Comparison of ENCODE assay signal across 8 cellular contexts in genomic region chr7:105532709-105533460, GRCh38. TPM values are rescaled to one million over a fixed set of nuclear protein-coding genes. Genes with fewer than 3 reads are reported as not detected.
DNase-seq lines count a peak whose midpoint lies in the region; ATAC-seq and TF ChIP-seq lines count a peak whose summit lies in the region.

No MANE protein-coding gene starts in this region.

- TF ChIP-seq CTCF in Peyer's patch (IDR thresholded peaks at IDR 0.05), result no peak

- peak overlapping the region; percentile 84 for H4K91ac ChIP-seq in trophoblast cell (ENCODE audit: low read depth, low read length)

- H2BK120ac ChIP-seq in trophoblast cell (ENCODE audit: insufficient read depth, low read length, poor library complexity), result no peak overlapping the region

- peak overlapping the region; percentile 87 for H2AFZ ChIP-seq in trophoblast cell (ENCODE audit: insufficient read depth, low read length, poor library complexity)

- H3K4me3 ChIP-seq in Peyer's patch (peak overlapping the region; percentile 63 to 79 (median 72)), esophagus (ENCODE audit: low read depth in 1 of 2, low read length in 2 of 2) (peak overlapping the region; percentile 73 to 97), trophoblast cell (ENCODE audit: low read depth, low read length) (peak overlapping the region; percentile 99)

- peak overlapping the region; percentile 99 for H4K8ac ChIP-seq in trophoblast cell (ENCODE audit: low read depth, low read length)

- H3K79me2 ChIP-seq in trophoblast cell (ENCODE audit: control insufficient read depth, insufficient read depth, low read length, poor library complexity), result peaks cover 8% of the 10 kb centered on the region

- H3K23ac ChIP-seq in trophoblast cell (ENCODE audit: low read length), result no peak overlapping the region

- TF ChIP-seq POLR2A in Peyer's patch (IDR thresholded peaks at IDR 0.05), result no peak

- no peak overlapping the region for H2BK5ac ChIP-seq in trophoblast cell (ENCODE audit: low read depth, low read length, poor library complexity)

- H3K18ac ChIP-seq in trophoblast cell (ENCODE audit: low read length), result no peak overlapping the region

- DNase-seq in EH (ENCODE audit: low read depth), result peak; percentile 3
- no peak for DNase-seq in Peyer's patch
- no peak for DNase-seq in trophoblast cell
- DNase-seq in SIG-M5 (lab: John Stamatoyannopoulos, UW), result no peak

- H3K9me3 ChIP-seq in Peyer's patch (no peaks in the 10 kb centered on the region), esophagus (ENCODE audit: control insufficient read depth in 2 of 2, insufficient read depth in 1 of 2, low read depth in 1 of 2, low read length in 1 of 2) (no peaks in the 10 kb centered on the region), trophoblast cell (ENCODE audit: insufficient read depth, low read depth, low read length) (peaks cover 1% of the 10 kb centered on the region)

- H3K27me3 ChIP-seq in Peyer's patch (no peaks in the 10 kb centered on the region), esophagus (ENCODE audit: control insufficient read depth in 1 of 2, insufficient read depth in 2 of 2, low read length in 2 of 2) (no peaks in the 10 kb centered on the region), trophoblast cell (ENCODE audit: insufficient read depth, low read length) (no peaks in the 10 kb centered on the region)

- H3K9ac ChIP-seq in trophoblast cell (ENCODE audit: low read length), result peak overlapping the region; percentile 99

- H2AK5ac ChIP-seq in trophoblast cell (ENCODE audit: low read length), result no peak overlapping the region

- H3K4me1 ChIP-seq in Peyer's patch, result peaks cover 0 to 15% (median 6%) of the 10 kb centered on the region in 4 donors
- no peaks in the 10 kb centered on the region for H3K4me1 ChIP-seq in esophagus (ENCODE audit: control insufficient read depth in 2 of 2, insufficient read depth in 2 of 2, low read length in 1 of 2)
- peaks cover 4 to 5% of the 10 kb centered on the region in 2 experiments for H3K4me1 ChIP-seq in trophoblast cell (ENCODE audit: control insufficient read depth in 1 of 2, insufficient read depth in 2 of 2, low read length in 2 of 2)

- peak overlapping the region; percentile 83 to 88 (median 84) for H3K27ac ChIP-seq in Peyer's patch
- peak overlapping the region; percentile 82 to 94 for H3K27ac ChIP-seq in esophagus (ENCODE audit: low read depth in 2 of 2, low read length in 1 of 2)
- no peak overlapping the region for H3K27ac ChIP-seq in trophoblast cell (ENCODE audit: low read depth, low read length)

- WGBS in esophagus, 2 donors, result 31 to 33% methylated on average over 12 of the region's 12 CpGs
- no CpG with 5 or more reads among the region's 12 CpGs for WGBS in trophoblast cell (ENCODE audit: extremely low coverage, insufficient coverage, insufficient read length)

- H3K36me3 ChIP-seq in Peyer's patch (peaks cover 0 to 19% (median 0%) of the 10 kb centered on the region in 3 donors), esophagus (ENCODE audit: control insufficient read depth in 2 of 2, insufficient read depth in 2 of 2, low read length in 1 of 2) (peaks cover 0 to 2% of the 10 kb centered on the region in 2 donors), trophoblast cell (ENCODE audit: control insufficient read depth in 1 of 2, insufficient read depth in 2 of 2, low read length in 2 of 2) (peaks cover 3 to 8% of the 10 kb centered on the region in 2 experiments)

- ATAC-seq in HG03439 (IDR thresholded peaks at IDR 0.05; ENCODE audit: unreplicated experiment), result no peak
- ATAC-seq in HG03280 (IDR thresholded peaks at IDR 0.05; ENCODE audit: unreplicated experiment), result no peak
- no peak for ATAC-seq in GM21423 (IDR thresholded peaks at IDR 0.05; ENCODE audit: unreplicated experiment)

- peak overlapping the region; percentile 83 for H3K4ac ChIP-seq in trophoblast cell (ENCODE audit: low read depth, low read length)

- H3K14ac ChIP-seq in trophoblast cell (ENCODE audit: low read length), result peak overlapping the region; percentile 95

- H3K4me2 ChIP-seq in trophoblast cell (ENCODE audit: low read length), result peak overlapping the region; percentile 88

- peak overlapping the region; percentile 82 for H4K12ac ChIP-seq in trophoblast cell (ENCODE audit: low read depth, low read length)

- peaks cover 4% of the 10 kb centered on the region for H3K79me1 ChIP-seq in trophoblast cell (ENCODE audit: low read length)

- no peak overlapping the region for H2BK12ac ChIP-seq in trophoblast cell (ENCODE audit: low read length)

RNA-seq across cellular contexts. Expression of gene RINT1, which starts 0.9 kb away (rescaled TPM):
- 10 to 100 TPM; 17.3 to 30.5 (median 20.3) TPM for total RNA-seq in Peyer's patch
- 10 to 100 TPM; 12.1 to 15.5 TPM for polyA plus RNA-seq in esophagus
- polyA plus RNA-seq in trophoblast cell (2013), result 14.2 and 15.1 TPM in 2 replicates

RNA-seq across cellular contexts. Expression of gene PUS7, which starts 10.8 kb away (rescaled TPM):
- 10 to 100 TPM in 1 of 4 donors, 1 to 10 TPM in 3; 4.2 to 25.6 (median 7.1) TPM for total RNA-seq in Peyer's patch
- polyA plus RNA-seq in esophagus, result 1 to 10 TPM; 5.4 to 7.5 TPM
- 7.9 and 8.1 TPM in 2 replicates for polyA plus RNA-seq in trophoblast cell (2013)

RNA-seq across cellular contexts. Expression of gene EFCAB10, which starts 48.4 kb away (rescaled TPM):
- not detected for total RNA-seq in Peyer's patch
- polyA plus RNA-seq in esophagus, result under 1 TPM in 1 of 2 donors, not detected in 1; 0.02 TPM
- polyA plus RNA-seq in trophoblast cell (2013), result 0.05 and 0.21 TPM in 2 replicates
